25 cellular contexts compared by ENCODE assay signal in genomic region chr10:33039167-33039566, GRCh38.
"Had no signal": no experiment of that assay in that cellular context is flagged by ENCODE, and none has a peak within 500 bp of the region (broad histone marks: within the 10 kb centered on the region; RNA-seq: fewer than 3 reads in every experiment).

No MANE protein-coding gene starts in this region.

- H3K4me2 ChIP-seq: hepatocyte had no signal

- H3K4me1 Mint-ChIP-seq: activated B cell treated with CpG ODN at 0.5 μM for 24 hours; activated CD4-positive, alpha-beta memory T cell treated with anti-CD3 and anti-CD28 coated beads, Interleukin-2, amount 10 ng/mL, durations not matched to agents 7 days and 5 days; activated naive CD8-positive, alpha-beta T cell treated with anti-CD3 and anti-CD28 coated beads, Interleukin-2, amount 10 ng/mL, durations not matched to agents 7 days and 5 days; naive B cell had no signal

- H3K79me2 ChIP-seq: hepatocyte had no signal

- H2AFZ ChIP-seq: hepatocyte had no signal

- H3K9me3 Mint-ChIP-seq: activated B cell treated with CpG ODN at 0.5 μM for 24 hours; activated CD4-positive, alpha-beta memory T cell treated with anti-CD3 and anti-CD28 coated beads, Interleukin-2, amount 10 ng/mL, durations not matched to agents 7 days and 5 days; activated naive CD8-positive, alpha-beta T cell treated with anti-CD3 and anti-CD28 coated beads, Interleukin-2, amount 10 ng/mL, durations not matched to agents 7 days and 5 days; activated T-helper 17 cell treated with anti-CD3 and anti-CD28 coated beads, Interleukin-2, amount 50 U/mL, for 72 hours; memory B cell; type B pancreatic cell had no signal

- FAIRE-seq: small intestine had no signal

- DNase-seq: activated B cell treated with CpG ODN at 0.5 μM for 24 hours; activated CD4-positive, alpha-beta memory T cell treated with anti-CD3 and anti-CD28 coated beads, Interleukin-2, amount 10 ng/mL, durations not matched to agents 7 days and 5 days; activated CD4-positive, alpha-beta T cell treated with anti-CD3 and anti-CD28 coated beads for 4 hours; activated naive CD4-positive, alpha-beta T cell; activated naive CD8-positive, alpha-beta T cell treated with anti-CD3 and anti-CD28 coated beads, Interleukin-2, amount 10 ng/mL, durations not matched to agents 7 days and 5 days; activated T-cell treated with anti-CD3 and anti-CD28 coated beads, Interleukin-2, amount 50 U/mL, for 1 hour; amygdala; body of pancreas; dermis blood vessel endothelial cell; effector memory CD4-positive, alpha-beta T cell; foreskin fibroblast; left ventricle myocardium superior; mucosa of descending colon; naive B cell; psoas muscle; right lobe of liver; small intestine; stimulated activated CD4-positive, alpha-beta T cell treated with anti-CD3 and anti-CD28 coated beads, Interleukin-15, amount 100 ng/mL, for 24 hours; stimulated activated CD4-positive, alpha-beta T cell treated with anti-CD3 and anti-CD28 coated beads, Interleukin-4, amount 100 ng/mL, for 1 hour; stomach; T-helper 2 cell had no signal

- H3K36me3 ChIP-seq: right lobe of liver, stomach had no signal

- ATAC-seq: activated T-helper 17 cell treated with anti-CD3 and anti-CD28 coated beads, Interleukin-2, amount 50 U/mL, for 72 hours; body of pancreas; left ventricle myocardium superior; mucosa of descending colon; psoas muscle; right lobe of liver had no signal

- H3K4me3 Mint-ChIP-seq: activated B cell treated with CpG ODN at 0.5 μM for 24 hours; activated CD4-positive, alpha-beta memory T cell treated with anti-CD3 and anti-CD28 coated beads, Interleukin-2, amount 10 ng/mL, durations not matched to agents 7 days and 5 days; activated naive CD8-positive, alpha-beta T cell treated with anti-CD3 and anti-CD28 coated beads, Interleukin-2, amount 10 ng/mL, durations not matched to agents 7 days and 5 days; activated T-helper 17 cell treated with anti-CD3 and anti-CD28 coated beads, Interleukin-2, amount 50 U/mL, for 72 hours; memory B cell; naive B cell; type B pancreatic cell had no signal

- H3K27ac ChIP-seq: body of pancreas, hepatocyte, psoas muscle, right lobe of liver, stomach had no signal

- H3K9me3 ChIP-seq: body of pancreas, mucosa of descending colon, psoas muscle, right lobe of liver, stomach had no signal

- H3K36me3 Mint-ChIP-seq: activated naive CD8-positive, alpha-beta T cell treated with anti-CD3 and anti-CD28 coated beads, Interleukin-2, amount 10 ng/mL, durations not matched to agents 7 days and 5 days; memory B cell; naive B cell; type B pancreatic cell had no signal

- H3K27ac Mint-ChIP-seq: activated B cell treated with CpG ODN at 0.5 μM for 24 hours; activated CD4-positive, alpha-beta memory T cell treated with anti-CD3 and anti-CD28 coated beads, Interleukin-2, amount 10 ng/mL, durations not matched to agents 7 days and 5 days; activated naive CD8-positive, alpha-beta T cell treated with anti-CD3 and anti-CD28 coated beads, Interleukin-2, amount 10 ng/mL, durations not matched to agents 7 days and 5 days; activated T-helper 17 cell treated with anti-CD3 and anti-CD28 coated beads, Interleukin-2, amount 50 U/mL, for 72 hours; memory B cell; naive B cell; type B pancreatic cell had no signal

- H3K4me3 ChIP-seq: body of pancreas, hepatocyte, mucosa of descending colon, psoas muscle, right lobe of liver, stomach had no signal

- H3K4me1 ChIP-seq: psoas muscle, right lobe of liver, stomach had no signal

- H3K27me3 ChIP-seq: body of pancreas, hepatocyte, right lobe of liver, stomach had no signal
